In the genomic region with DNA sequence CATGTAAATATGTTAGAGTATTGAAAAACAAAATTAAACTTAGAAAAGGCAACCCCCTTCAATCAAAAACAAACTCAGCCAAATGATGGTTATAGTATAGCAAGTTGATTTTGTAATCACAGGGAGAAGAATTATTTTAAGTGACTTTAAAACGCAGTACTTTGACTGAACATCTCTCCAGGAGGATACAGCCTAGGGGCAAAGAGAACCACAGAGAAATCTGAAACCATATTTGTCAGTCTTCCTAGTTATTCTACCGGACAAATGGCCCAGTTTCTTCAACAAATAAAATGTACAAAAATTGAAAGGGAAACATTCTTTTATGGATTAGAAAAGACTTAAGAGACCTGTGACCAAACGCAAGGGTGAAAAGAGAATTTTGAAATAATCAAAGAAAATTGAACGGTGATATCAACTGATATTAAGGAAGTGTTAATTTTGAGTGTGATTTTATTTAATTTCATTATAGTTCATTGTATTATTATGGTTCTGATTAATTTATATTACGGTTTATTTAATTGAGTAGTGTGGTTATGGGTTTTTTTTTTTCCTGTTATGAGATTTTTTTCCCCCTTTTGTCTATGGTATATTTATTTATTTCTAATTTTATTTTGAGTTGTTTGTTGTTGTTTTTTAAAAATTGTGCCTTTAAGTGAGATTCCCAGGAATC, we compare ENCODE assay signal across 9 cellular contexts.
A peak's percentile ranks its signal among the peaks of the same experiment; 100 is the strongest.
DNase-seq lines count a peak whose midpoint lies in the region; ATAC-seq and TF ChIP-seq lines count a peak whose summit lies in the region.
"Had no signal": no experiment of that assay in that cellular context is flagged by ENCODE, and none has a peak within 500 bp of the region (broad histone marks: within the 10 kb centered on the region; RNA-seq: fewer than 3 reads in every experiment).

No MANE protein-coding gene starts in this region.

- H3K9me3 Mint-ChIP-seq in activated T-cell treated with anti-CD3 and anti-CD28 coated beads, Interleukin-2, amount 50 U/mL, for 24 hours: no peaks in the 10 kb centered on the region

- H3K27ac ChIP-seq in left lung: peak overlapping the region in 1 of 2 donors; percentile 54
- peak overlapping the region; percentile 12 to 65 (median 60) for H3K27ac ChIP-seq in transverse colon

- no peaks in the 10 kb centered on the region for H3K9me3 ChIP-seq in left lung
- no peaks in the 10 kb centered on the region for H3K9me3 ChIP-seq in transverse colon

- TF ChIP-seq CTCF in astrocyte of the cerebellum (IDR thresholded peaks at IDR 0.05; ENCODE audit: low read depth, low read length, missing control alignments) (no peak), left lung (IDR thresholded peaks at IDR 0.05) (no peak), transverse colon (IDR thresholded peaks at IDR 0.05) (no peak)

- no peaks in the 10 kb centered on the region for H3K36me3 Mint-ChIP-seq in activated T-cell treated with anti-CD3 and anti-CD28 coated beads, Interleukin-2, amount 50 U/mL, for 24 hours (ENCODE audit: low read depth)

- H3K36me3 ChIP-seq in left lung (no peaks in the 10 kb centered on the region), transverse colon (no peaks in the 10 kb centered on the region)

- H3K4me1 Mint-ChIP-seq in activated T-cell treated with anti-CD3 and anti-CD28 coated beads, Interleukin-2, amount 50 U/mL, for 24 hours (ENCODE audit: low read depth): peaks cover 7% of the 10 kb centered on the region

- no peak for TF ChIP-seq EP300 in transverse colon (IDR thresholded peaks at IDR 0.05; ENCODE audit: low read depth)

- 69 to 79% methylated on average over 5 of the region's 5 CpGs for WGBS in transverse colon (ENCODE audit: low coverage in 1 of 2), 2 donors

- H3K27me3 Mint-ChIP-seq in activated T-cell treated with anti-CD3 and anti-CD28 coated beads, Interleukin-2, amount 50 U/mL, for 24 hours: peaks cover 33% of the 10 kb centered on the region

- H3K4me3 ChIP-seq in astrocyte of the cerebellum (ENCODE audit: low read depth, low read length) (peak overlapping the region; percentile 38), left lung (peak overlapping the region; percentile 14 to 23), transverse colon (peak overlapping the region in 3 of 4 donors; percentile 23 to 50 (median 28))

- DNase-seq in activated T-cell treated with anti-CD3 and anti-CD28 coated beads, Interleukin-2, amount 50 U/mL, for 24 hours: no peak
- DNase-seq in activated T-cell treated with anti-CD3 and anti-CD28 coated beads for 4 hours (no peak), astrocyte of the cerebellum (ENCODE audit: low read depth) (no peak), left lung (no peak), transverse colon (no peak), NCI-H2081 (lab: John Stamatoyannopoulos, UW) (no peak)

- H3K4me3 Mint-ChIP-seq in activated T-cell treated with anti-CD3 and anti-CD28 coated beads, Interleukin-2, amount 50 U/mL, for 24 hours: peak overlapping the region; percentile 37

- intact Hi-C loops in left lung (cut with DNase I): no loop called here
- intact Hi-C loops in transverse colon (cut with DNase I; ENCODE audit: low total_unique reads): no loop called here

- TF ChIP-seq POLR2A in transverse colon (IDR thresholded peaks at IDR 0.05): no peak

- ATAC-seq in left lung (no peak), HG03135 (IDR thresholded peaks at IDR 0.05; ENCODE audit: unreplicated experiment) (no peak), GM18873 (IDR thresholded peaks at IDR 0.05; ENCODE audit: low FRiP score, unreplicated experiment) (no peak)

- H3K27me3 ChIP-seq in left lung (peaks cover 0 to 21% of the 10 kb centered on the region in 2 donors), transverse colon (peaks cover 16% of the 10 kb centered on the region)

- H3K4me1 ChIP-seq in left lung (peaks cover 0 to 10% of the 10 kb centered on the region in 2 donors), transverse colon (peaks cover 0 to 5% (median 0%) of the 10 kb centered on the region in 4 donors)

- no peak overlapping the region for H3K27ac Mint-ChIP-seq in activated T-cell treated with anti-CD3 and anti-CD28 coated beads, Interleukin-2, amount 50 U/mL, for 24 hours
- H3K27ac Mint-ChIP-seq: CD14-positive monocyte had no signal

- in situ Hi-C loops in astrocyte of the cerebellum (cut with HindIII; ENCODE audit: low sequenced_read_pairs): no loop called here
- in situ Hi-C loops in transverse colon (cut with MboI; ENCODE audit: low pct_ligation_motif_present in 1 of 4, low pct_unique_long_range_greater_than_20kb in 1 of 4, low sequenced_read_pairs in 3 of 4): no loop called here
